15 cellular contexts compared by ENCODE assay signal in the genomic region with DNA sequence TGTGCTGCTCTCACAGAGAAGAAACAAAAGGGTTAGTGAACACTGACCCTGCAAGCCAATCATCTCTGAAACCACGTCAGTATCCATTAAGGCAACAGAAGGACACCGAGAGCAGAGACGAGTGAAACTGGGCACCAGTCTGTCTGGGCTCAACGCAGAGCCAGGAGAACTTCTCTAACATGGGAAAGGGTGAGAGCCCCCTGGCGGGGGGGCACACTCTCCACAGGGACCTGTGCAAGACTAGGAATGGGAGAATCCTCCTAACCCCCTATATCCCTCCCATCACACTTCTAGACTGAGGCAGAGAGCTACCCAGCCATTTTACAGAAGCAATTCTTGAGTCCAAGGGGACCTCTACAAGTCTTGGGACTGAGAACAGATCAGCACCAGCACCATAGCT.
DNase-seq lines count a peak whose midpoint lies in the region; ATAC-seq and TF ChIP-seq lines count a peak whose summit lies in the region.
"Had no signal": no experiment of that assay in that cellular context is flagged by ENCODE, and none has a peak within 500 bp of the region (broad histone marks: within the 10 kb centered on the region; RNA-seq: fewer than 3 reads in every experiment).

No MANE protein-coding gene starts in this region.

- H3K4me3 ChIP-seq in BLaER1 (no peak overlapping the region), H7 (ENCODE audit: insufficient read depth, low read depth, low read length) (no peak overlapping the region), endodermal cell (ENCODE audit: low read length) (no peak overlapping the region)

- no peak overlapping the region for H3K4me3 Mint-ChIP-seq in endodermal cell

- H3K9ac ChIP-seq in BLaER1 (no peak overlapping the region), endodermal cell (ENCODE audit: extremely low read depth, low read length, poor library complexity, severe bottlenecking) (no peak overlapping the region)
- H3K9ac ChIP-seq: SK-N-SH had no signal

- H3K4me1 ChIP-seq in BLaER1 (peaks cover 12% of the 10 kb centered on the region), endodermal cell (ENCODE audit: control insufficient read depth, insufficient read depth, low read length) (no peaks in the 10 kb centered on the region)

- H3K9me3 ChIP-seq in BLaER1 = peaks cover 13% of the 10 kb centered on the region
- peaks cover 11% of the 10 kb centered on the region for H3K9me3 ChIP-seq in endodermal cell (ENCODE audit: control insufficient read depth, low read length)
- H3K9me3 ChIP-seq: SK-N-SH had no signal

- TF ChIP-seq CTCF in endodermal cell (conservative IDR thresholded peaks at IDR 0.05) (peak; percentile 61), omental fat pad (IDR thresholded peaks at IDR 0.05) (no peak)

- no peaks in the 10 kb centered on the region for H3K36me3 Mint-ChIP-seq in endodermal cell (ENCODE audit: low read depth)

- H3K4me1 Mint-ChIP-seq in endodermal cell = no peaks in the 10 kb centered on the region

- no peaks in the 10 kb centered on the region for H3K27me3 ChIP-seq in BLaER1
- H3K27me3 ChIP-seq in H7 (ENCODE audit: control insufficient read depth, insufficient read depth, low read length) = peaks cover 2% of the 10 kb centered on the region; the same call in 1 of the 2 replicates
- no peaks in the 10 kb centered on the region for H3K27me3 ChIP-seq in endodermal cell (ENCODE audit: control insufficient read depth, insufficient read depth, low read length, poor library complexity, severe bottlenecking)

- H3K4me2 ChIP-seq in BLaER1 = peak overlapping the region; percentile 19; the same call in 1 of the 2 replicates
- H3K4me2 ChIP-seq: SK-N-SH had no signal

- no peaks in the 10 kb centered on the region for H4K20me1 ChIP-seq in BLaER1

- H3K36me3 ChIP-seq in BLaER1 (no peaks in the 10 kb centered on the region), H7 (replicated peaks; ENCODE audit: control insufficient read depth, insufficient read depth, low read length) (no peaks in the 10 kb centered on the region), endodermal cell (ENCODE audit: control insufficient read depth, insufficient read depth, low read length) (no peaks in the 10 kb centered on the region)

- H3K9me3 Mint-ChIP-seq in endodermal cell = peaks cover 13% of the 10 kb centered on the region

- DNase-seq in H7 (peak; percentile 12), endodermal cell (peak; percentile 59), omental fat pad (ENCODE audit: low spot score) (no peak), DMS114 treated with DMSO at 0.1 percent for 48 hours (lab: John Stamatoyannopoulos, UW; ENCODE audit: unreplicated experiment) (no peak), DMS153 treated with DMSO at 0.1 percent for 48 hours (lab: John Stamatoyannopoulos, UW; ENCODE audit: unreplicated experiment) (no peak)
- DNase-seq: GDM1, NCI-H1092 treated with DMSO at 0.1 percent for 48 hours, NCI-H1694, NCI-H2081 treated with DMSO at 0.1 percent for 48 hours, NCI-H446 treated with DMSO at 0.1 percent for 48 hours, OCI-M1, Right ventricle myocardium superior, SK-N-SH had no signal

- no peak overlapping the region for H3K27ac Mint-ChIP-seq in endodermal cell

- H3K27me3 Mint-ChIP-seq in endodermal cell (ENCODE audit: insufficient read depth) = peaks cover 12% of the 10 kb centered on the region

- peak; percentile 28 for ATAC-seq in omental fat pad (ENCODE audit: low FRiP score)
- ATAC-seq in HG02588 (IDR thresholded peaks at IDR 0.05; ENCODE audit: unreplicated experiment) = no peak

- peak overlapping the region; percentile 16; the same call in 1 of the 2 replicates for H3K27ac ChIP-seq in BLaER1
- no peak overlapping the region for H3K27ac ChIP-seq in endodermal cell (ENCODE audit: low read depth, low read length)

- 84 to 86% methylated on average over 1 to 5 of the region's 5 CpGs for WGBS in endodermal cell (ENCODE audit: insufficient coverage in 1 of 2, insufficient read length in 1 of 2), 2 experiments

Comparison
In these comparisons a context has a peak if more than half of its experiments do, and no peak if none do; other contexts are left out.
1. DNase-seq: peak in H7 (single experiment) and endodermal cell (single experiment); none in omental fat pad (single experiment), DMS114 treated with DMSO at 0.1 percent for 48 hours (single experiment) and DMS153 treated with DMSO at 0.1 percent for 48 hours (single experiment).